16 cellular contexts compared by ENCODE assay signal in genomic region chr1:170768929-170769328, GRCh38.
DNase-seq lines count a peak whose midpoint lies in the region; TF ChIP-seq lines count a peak whose summit lies in the region.
"Had no signal": no experiment of that assay in that cellular context is flagged by ENCODE, and none has a peak within 500 bp of the region (broad histone marks: within the 10 kb centered on the region; RNA-seq: fewer than 3 reads in every experiment).

No MANE protein-coding gene starts in this region.

- TF ChIP-seq CTCF in MM.1S (IDR thresholded peaks at IDR 0.05; ENCODE audit: low read length), result no peak

- H2AFZ ChIP-seq in MM.1S (ENCODE audit: low read length), result no peak overlapping the region

- no peak overlapping the region for H3K4me3 ChIP-seq in MM.1S (ENCODE audit: low read length)

- H3F3A ChIP-seq in MM.1S (ENCODE audit: insufficient read depth, low read length), result no peaks in the 10 kb centered on the region

- TF ChIP-seq RAD21 in Ishikawa (IDR thresholded peaks at IDR 0.05; ENCODE audit: low read depth), result no peak

- no peaks in the 10 kb centered on the region for H3K36me3 ChIP-seq in MM.1S (replicated peaks; ENCODE audit: insufficient read depth, low read length)

- no peak overlapping the region for H3K4me2 ChIP-seq in MM.1S (ENCODE audit: low read depth, low read length)

- H3K27me3 ChIP-seq in MM.1S (replicated peaks; ENCODE audit: insufficient read depth, low read length), result no peaks in the 10 kb centered on the region

- no peaks in the 10 kb centered on the region for H3K79me2 ChIP-seq in MM.1S (ENCODE audit: low read length)

- no peak overlapping the region for H3K9ac ChIP-seq in MM.1S (ENCODE audit: low read length)

- DNase-seq in AG20443 (ENCODE audit: low spot score) (peak; percentile 13), astrocyte of the hippocampus (ENCODE audit: low read depth, low spot score) (peak; percentile 10), iris pigment epithelial cell (ENCODE audit: low read depth) (peak; percentile 11), amygdala (lab: John Stamatoyannopoulos, UW) (no peak), MM.1S (no peak), putamen (ENCODE audit: low spot score) (no peak), COLO668 (lab: John Stamatoyannopoulos, UW; ENCODE audit: unreplicated experiment) (no peak)
- DNase-seq: AML-193, Calu3, HFFc6, NCI-H1105 treated with DMSO at 0.1 percent for 48 hours, NCI-H187, NCI-H69, SHP77 treated with DMSO at 0.1 percent for 48 hours had no signal

- no peak overlapping the region for H3K27ac ChIP-seq in MM.1S (ENCODE audit: low read length)
- H3K27ac ChIP-seq: HL-60 had no signal

- H3K4me1 ChIP-seq in MM.1S (ENCODE audit: low read length), result no peaks in the 10 kb centered on the region

- no peak for TF ChIP-seq EP300 in Ishikawa (IDR thresholded peaks at IDR 0.05; ENCODE audit: borderline replicate concordance)

- no peaks in the 10 kb centered on the region for H3K9me3 ChIP-seq in MM.1S (replicated peaks; ENCODE audit: insufficient read depth, low read length)

- H3K9me2 ChIP-seq in MM.1S (replicated peaks; ENCODE audit: insufficient read depth, low read length), result no peaks in the 10 kb centered on the region

- no peaks in the 10 kb centered on the region for H4K20me1 ChIP-seq in MM.1S (ENCODE audit: insufficient read depth, low read length)

TF ChIP-seq in Ishikawa, 13 proteins besides CTCF, POLR2A, EP300 and RAD21:
- TF ChIP-seq EGR1 (IDR thresholded peaks at IDR 0.05) (no peak), NFIC (IDR thresholded peaks at IDR 0.05) (no peak), ZBTB7A (IDR thresholded peaks at IDR 0.05; ENCODE audit: low read depth) (no peak), CEBPB (IDR thresholded peaks at IDR 0.05) (no peak), REST (IDR thresholded peaks at IDR 0.05; ENCODE audit: low read depth) (peak; percentile 72)
TF ChIP-seq in Ishikawa: peak in this region for 1.

Comparison
In these comparisons a context has a peak if more than half of its experiments do, and no peak if none do; other contexts are left out.
1. DNase-seq: peak in AG20443 (single experiment), astrocyte of the hippocampus (single experiment) and iris pigment epithelial cell (single experiment); none in amygdala (0 of 56), MM.1S (single experiment), putamen (single experiment) and COLO668 (single experiment).